1 cellular context compared by ENCODE assay signal in the genomic region with DNA sequence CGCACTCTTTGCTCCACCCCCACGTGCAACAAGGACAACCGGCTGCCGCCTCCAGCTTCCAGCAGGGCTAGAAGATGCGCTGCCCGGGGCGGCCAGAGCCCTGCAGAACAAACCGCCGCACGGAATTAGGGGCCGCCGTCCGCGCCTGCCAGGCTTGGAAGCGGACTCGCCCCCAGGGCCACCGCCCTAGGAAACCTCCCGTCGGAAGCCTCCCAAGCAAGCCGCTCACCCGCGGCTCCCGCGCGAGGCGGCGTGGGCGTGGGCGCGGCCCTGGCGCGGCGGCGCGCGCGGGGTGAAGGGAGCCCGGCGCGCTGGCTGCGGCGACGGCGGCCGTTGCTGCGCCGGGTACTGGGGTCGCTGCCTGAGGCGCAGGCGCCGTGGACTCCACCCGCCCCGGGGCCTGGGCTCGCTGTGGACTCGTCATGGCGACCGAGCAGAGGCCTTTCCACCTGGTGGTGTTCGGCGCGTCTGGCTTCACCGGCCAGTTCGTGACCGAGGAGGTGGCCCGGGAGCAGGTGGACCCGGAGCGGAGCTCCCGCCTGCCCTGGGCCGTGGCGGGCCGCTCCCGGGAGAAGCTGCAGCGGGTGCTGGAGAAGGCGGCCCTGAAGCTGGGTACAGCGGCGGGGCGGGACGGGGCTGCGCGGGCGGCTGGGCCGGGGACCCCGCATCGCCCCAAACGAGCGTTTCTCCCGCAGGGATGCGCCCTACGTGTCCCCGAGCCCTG.
TF ChIP-seq lines count a peak whose summit lies in the region.

A gene with protein sequence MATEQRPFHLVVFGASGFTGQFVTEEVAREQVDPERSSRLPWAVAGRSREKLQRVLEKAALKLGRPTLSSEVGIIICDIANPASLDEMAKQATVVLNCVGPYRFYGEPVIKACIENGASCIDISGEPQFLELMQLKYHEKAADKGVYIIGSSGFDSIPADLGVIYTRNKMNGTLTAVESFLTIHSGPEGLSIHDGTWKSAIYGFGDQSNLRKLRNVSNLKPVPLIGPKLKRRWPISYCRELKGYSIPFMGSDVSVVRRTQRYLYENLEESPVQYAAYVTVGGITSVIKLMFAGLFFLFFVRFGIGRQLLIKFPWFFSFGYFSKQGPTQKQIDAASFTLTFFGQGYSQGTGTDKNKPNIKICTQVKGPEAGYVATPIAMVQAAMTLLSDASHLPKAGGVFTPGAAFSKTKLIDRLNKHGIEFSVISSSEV (plus strand): TSS at position 409 of the 724 bp plus-strand sequence. CDS start 14 bp downstream, at position 423.

TF ChIP-seq in HepG2, 621 proteins besides CTCF, POLR2A, EP300 and RAD21 (continued from another document and continues in another):
- TF ChIP-seq NFKB2 (CRISPR knock-in tag; IDR thresholded peaks at IDR 0.05; ENCODE audit: borderline replicate concordance) (peak; percentile 7; the same call in 1 of the 2 replicates), HNRNPL (IDR thresholded peaks at IDR 0.05; ENCODE audit: low read depth, low read length) (no peak), ZNF33B (CRISPR knock-in tag; IDR thresholded peaks at IDR 0.05) (no peak), HOXA7 (CRISPR knock-in tag; IDR thresholded peaks at IDR 0.05) (no peak), ZNF225 (CRISPR knock-in tag; IDR thresholded peaks at IDR 0.05) (no peak), ZNF678 (CRISPR knock-in tag; IDR thresholded peaks at IDR 0.05) (no peak), ZNF138 (CRISPR knock-in tag; IDR thresholded peaks at IDR 0.05; ENCODE audit: low read depth) (no peak), HNRNPLL (IDR thresholded peaks at IDR 0.05; ENCODE audit: low read depth, low read length, poor library complexity, severe bottlenecking) (peak; percentile 86), TBX2 (CRISPR knock-in tag; IDR thresholded peaks at IDR 0.05; ENCODE audit: borderline replicate concordance) (peak; percentile 57), ELF3 (CRISPR knock-in tag; IDR thresholded peaks at IDR 0.05) (no peak), ZNF543 (CRISPR knock-in tag; IDR thresholded peaks at IDR 0.05) (no peak), MBD4 (IDR thresholded peaks at IDR 0.05; ENCODE audit: borderline replicate concordance, low read length) (no peak), ZNF253 (CRISPR knock-in tag; IDR thresholded peaks at IDR 0.05; ENCODE audit: borderline replicate concordance) (0 out of 2 replicates have a peak, but pooled peaks have one; percentile 25), ZNF274 (CRISPR knock-in tag; IDR thresholded peaks at IDR 0.05) (no peak), THYN1 (CRISPR knock-in tag; IDR thresholded peaks at IDR 0.05; ENCODE audit: borderline replicate concordance, low read depth) (no peak), DMAP1 (CRISPR knock-in tag; IDR thresholded peaks at IDR 0.05) (peak; percentile 34; the same call in 1 of the 2 replicates), ZNF264 (CRISPR knock-in tag; IDR thresholded peaks at IDR 0.05) (no peak), BORCS8-MEF2B (CRISPR knock-in tag; IDR thresholded peaks at IDR 0.05) (peak; percentile 70; the same call in 1 of the 2 replicates), MATR3 (CRISPR knock-in tag; IDR thresholded peaks at IDR 0.05) (no peak), ZNF672 (CRISPR knock-in tag; IDR thresholded peaks at IDR 0.05) (no peak), KLF12 (CRISPR knock-in tag; IDR thresholded peaks at IDR 0.05; ENCODE audit: borderline replicate concordance) (peak; percentile 57; the same call in 1 of the 2 replicates)
- TF ChIP-seq, protein P1, sequence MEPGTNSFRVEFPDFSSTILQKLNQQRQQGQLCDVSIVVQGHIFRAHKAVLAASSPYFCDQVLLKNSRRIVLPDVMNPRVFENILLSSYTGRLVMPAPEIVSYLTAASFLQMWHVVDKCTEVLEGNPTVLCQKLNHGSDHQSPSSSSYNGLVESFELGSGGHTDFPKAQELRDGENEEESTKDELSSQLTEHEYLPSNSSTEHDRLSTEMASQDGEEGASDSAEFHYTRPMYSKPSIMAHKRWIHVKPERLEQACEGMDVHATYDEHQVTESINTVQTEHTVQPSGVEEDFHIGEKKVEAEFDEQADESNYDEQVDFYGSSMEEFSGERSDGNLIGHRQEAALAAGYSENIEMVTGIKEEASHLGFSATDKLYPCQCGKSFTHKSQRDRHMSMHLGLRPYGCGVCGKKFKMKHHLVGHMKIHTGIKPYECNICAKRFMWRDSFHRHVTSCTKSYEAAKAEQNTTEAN (CRISPR knock-in tag; conservative IDR thresholded peaks at IDR 0.05) = no peak
- TF ChIP-seq, protein P2, sequence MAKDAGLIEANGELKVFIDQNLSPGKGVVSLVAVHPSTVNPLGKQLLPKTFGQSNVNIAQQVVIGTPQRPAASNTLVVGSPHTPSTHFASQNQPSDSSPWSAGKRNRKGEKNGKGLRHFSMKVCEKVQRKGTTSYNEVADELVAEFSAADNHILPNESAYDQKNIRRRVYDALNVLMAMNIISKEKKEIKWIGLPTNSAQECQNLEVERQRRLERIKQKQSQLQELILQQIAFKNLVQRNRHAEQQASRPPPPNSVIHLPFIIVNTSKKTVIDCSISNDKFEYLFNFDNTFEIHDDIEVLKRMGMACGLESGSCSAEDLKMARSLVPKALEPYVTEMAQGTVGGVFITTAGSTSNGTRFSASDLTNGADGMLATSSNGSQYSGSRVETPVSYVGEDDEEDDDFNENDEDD (CRISPR knock-in tag; IDR thresholded peaks at IDR 0.05; ENCODE audit: borderline replicate concordance) = 0 out of 2 replicates have a peak, but pooled peaks have one; percentile 14
- TF ChIP-seq, protein P3, sequence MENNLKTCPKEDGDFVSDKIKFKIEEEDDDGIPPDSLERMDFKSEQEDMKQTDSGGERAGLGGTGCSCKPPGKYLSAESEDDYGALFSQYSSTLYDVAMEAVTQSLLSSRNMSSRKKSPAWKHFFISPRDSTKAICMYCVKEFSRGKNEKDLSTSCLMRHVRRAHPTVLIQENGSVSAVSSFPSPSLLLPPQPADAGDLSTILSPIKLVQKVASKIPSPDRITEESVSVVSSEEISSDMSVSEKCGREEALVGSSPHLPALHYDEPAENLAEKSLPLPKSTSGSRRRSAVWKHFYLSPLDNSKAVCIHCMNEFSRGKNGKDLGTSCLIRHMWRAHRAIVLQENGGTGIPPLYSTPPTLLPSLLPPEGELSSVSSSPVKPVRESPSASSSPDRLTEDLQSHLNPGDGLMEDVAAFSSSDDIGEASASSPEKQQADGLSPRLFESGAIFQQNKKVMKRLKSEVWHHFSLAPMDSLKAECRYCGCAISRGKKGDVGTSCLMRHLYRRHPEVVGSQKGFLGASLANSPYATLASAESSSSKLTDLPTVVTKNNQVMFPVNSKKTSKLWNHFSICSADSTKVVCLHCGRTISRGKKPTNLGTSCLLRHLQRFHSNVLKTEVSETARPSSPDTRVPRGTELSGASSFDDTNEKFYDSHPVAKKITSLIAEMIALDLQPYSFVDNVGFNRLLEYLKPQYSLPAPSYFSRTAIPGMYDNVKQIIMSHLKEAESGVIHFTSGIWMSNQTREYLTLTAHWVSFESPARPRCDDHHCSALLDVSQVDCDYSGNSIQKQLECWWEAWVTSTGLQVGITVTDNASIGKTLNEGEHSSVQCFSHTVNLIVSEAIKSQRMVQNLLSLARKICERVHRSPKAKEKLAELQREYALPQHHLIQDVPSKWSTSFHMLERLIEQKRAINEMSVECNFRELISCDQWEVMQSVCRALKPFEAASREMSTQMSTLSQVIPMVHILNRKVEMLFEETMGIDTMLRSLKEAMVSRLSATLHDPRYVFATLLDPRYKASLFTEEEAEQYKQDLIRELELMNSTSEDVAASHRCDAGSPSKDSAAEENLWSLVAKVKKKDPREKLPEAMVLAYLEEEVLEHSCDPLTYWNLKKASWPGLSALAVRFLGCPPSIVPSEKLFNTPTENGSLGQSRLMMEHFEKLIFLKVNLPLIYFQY (CRISPR knock-in tag; IDR thresholded peaks at IDR 0.05; ENCODE audit: borderline replicate concordance) = no peak
- TF ChIP-seq, protein P4, sequence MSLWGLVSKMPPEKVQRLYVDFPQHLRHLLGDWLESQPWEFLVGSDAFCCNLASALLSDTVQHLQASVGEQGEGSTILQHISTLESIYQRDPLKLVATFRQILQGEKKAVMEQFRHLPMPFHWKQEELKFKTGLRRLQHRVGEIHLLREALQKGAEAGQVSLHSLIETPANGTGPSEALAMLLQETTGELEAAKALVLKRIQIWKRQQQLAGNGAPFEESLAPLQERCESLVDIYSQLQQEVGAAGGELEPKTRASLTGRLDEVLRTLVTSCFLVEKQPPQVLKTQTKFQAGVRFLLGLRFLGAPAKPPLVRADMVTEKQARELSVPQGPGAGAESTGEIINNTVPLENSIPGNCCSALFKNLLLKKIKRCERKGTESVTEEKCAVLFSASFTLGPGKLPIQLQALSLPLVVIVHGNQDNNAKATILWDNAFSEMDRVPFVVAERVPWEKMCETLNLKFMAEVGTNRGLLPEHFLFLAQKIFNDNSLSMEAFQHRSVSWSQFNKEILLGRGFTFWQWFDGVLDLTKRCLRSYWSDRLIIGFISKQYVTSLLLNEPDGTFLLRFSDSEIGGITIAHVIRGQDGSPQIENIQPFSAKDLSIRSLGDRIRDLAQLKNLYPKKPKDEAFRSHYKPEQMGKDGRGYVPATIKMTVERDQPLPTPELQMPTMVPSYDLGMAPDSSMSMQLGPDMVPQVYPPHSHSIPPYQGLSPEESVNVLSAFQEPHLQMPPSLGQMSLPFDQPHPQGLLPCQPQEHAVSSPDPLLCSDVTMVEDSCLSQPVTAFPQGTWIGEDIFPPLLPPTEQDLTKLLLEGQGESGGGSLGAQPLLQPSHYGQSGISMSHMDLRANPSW (CRISPR knock-in tag; IDR thresholded peaks at IDR 0.05; ENCODE audit: borderline replicate concordance) = no peak
- TF ChIP-seq, protein P5, sequence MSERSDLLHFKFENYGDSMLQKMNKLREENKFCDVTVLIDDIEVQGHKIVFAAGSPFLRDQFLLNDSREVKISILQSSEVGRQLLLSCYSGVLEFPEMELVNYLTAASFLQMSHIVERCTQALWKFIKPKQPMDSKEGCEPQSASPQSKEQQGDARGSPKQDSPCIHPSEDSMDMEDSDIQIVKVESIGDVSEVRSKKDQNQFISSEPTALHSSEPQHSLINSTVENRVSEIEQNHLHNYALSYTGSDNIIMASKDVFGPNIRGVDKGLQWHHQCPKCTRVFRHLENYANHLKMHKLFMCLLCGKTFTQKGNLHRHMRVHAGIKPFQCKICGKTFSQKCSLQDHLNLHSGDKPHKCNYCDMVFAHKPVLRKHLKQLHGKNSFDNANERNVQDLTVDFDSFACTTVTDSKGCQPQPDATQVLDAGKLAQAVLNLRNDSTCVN (CRISPR knock-in tag; IDR thresholded peaks at IDR 0.05; ENCODE audit: borderline replicate concordance) = no peak
- TF ChIP-seq, protein P6, sequence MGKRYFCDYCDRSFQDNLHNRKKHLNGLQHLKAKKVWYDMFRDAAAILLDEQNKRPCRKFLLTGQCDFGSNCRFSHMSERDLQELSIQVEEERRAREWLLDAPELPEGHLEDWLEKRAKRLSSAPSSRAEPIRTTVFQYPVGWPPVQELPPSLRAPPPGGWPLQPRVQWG (CRISPR knock-in tag; IDR thresholded peaks at IDR 0.05; ENCODE audit: borderline replicate concordance, low read depth) = no peak
- TF ChIP-seq, protein P7, sequence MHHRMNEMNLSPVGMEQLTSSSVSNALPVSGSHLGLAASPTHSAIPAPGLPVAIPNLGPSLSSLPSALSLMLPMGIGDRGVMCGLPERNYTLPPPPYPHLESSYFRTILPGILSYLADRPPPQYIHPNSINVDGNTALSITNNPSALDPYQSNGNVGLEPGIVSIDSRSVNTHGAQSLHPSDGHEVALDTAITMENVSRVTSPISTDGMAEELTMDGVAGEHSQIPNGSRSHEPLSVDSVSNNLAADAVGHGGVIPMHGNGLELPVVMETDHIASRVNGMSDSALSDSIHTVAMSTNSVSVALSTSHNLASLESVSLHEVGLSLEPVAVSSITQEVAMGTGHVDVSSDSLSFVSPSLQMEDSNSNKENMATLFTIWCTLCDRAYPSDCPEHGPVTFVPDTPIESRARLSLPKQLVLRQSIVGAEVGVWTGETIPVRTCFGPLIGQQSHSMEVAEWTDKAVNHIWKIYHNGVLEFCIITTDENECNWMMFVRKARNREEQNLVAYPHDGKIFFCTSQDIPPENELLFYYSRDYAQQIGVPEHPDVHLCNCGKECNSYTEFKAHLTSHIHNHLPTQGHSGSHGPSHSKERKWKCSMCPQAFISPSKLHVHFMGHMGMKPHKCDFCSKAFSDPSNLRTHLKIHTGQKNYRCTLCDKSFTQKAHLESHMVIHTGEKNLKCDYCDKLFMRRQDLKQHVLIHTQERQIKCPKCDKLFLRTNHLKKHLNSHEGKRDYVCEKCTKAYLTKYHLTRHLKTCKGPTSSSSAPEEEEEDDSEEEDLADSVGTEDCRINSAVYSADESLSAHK (CRISPR knock-in tag; IDR thresholded peaks at IDR 0.05; ENCODE audit: borderline replicate concordance) = no peak
- TF ChIP-seq, protein P8, sequence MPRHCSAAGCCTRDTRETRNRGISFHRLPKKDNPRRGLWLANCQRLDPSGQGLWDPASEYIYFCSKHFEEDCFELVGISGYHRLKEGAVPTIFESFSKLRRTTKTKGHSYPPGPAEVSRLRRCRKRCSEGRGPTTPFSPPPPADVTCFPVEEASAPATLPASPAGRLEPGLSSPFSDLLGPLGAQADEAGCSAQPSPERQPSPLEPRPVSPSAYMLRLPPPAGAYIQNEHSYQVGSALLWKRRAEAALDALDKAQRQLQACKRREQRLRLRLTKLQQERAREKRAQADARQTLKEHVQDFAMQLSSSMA (CRISPR knock-in tag; IDR thresholded peaks at IDR 0.05) = peak; percentile 59; the same call in 1 of the 2 replicates
- TF ChIP-seq, protein P9, sequence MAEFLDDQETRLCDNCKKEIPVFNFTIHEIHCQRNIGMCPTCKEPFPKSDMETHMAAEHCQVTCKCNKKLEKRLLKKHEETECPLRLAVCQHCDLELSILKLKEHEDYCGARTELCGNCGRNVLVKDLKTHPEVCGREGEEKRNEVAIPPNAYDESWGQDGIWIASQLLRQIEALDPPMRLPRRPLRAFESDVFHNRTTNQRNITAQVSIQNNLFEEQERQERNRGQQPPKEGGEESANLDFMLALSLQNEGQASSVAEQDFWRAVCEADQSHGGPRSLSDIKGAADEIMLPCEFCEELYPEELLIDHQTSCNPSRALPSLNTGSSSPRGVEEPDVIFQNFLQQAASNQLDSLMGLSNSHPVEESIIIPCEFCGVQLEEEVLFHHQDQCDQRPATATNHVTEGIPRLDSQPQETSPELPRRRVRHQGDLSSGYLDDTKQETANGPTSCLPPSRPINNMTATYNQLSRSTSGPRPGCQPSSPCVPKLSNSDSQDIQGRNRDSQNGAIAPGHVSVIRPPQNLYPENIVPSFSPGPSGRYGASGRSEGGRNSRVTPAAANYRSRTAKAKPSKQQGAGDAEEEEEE (CRISPR knock-in tag; IDR thresholded peaks at IDR 0.05; ENCODE audit: borderline replicate concordance) = no peak
- TF ChIP-seq, protein P10, sequence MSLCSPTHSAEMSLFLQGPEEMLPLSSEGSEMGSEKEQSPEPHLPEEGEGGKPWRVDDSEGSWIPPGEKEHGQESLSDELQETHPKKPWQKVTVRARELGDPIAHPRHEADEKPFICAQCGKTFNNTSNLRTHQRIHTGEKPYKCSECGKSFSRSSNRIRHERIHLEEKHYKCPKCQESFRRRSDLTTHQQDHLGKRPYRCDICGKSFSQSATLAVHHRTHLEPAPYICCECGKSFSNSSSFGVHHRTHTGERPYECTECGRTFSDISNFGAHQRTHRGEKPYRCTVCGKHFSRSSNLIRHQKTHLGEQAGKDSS (CRISPR knock-in tag; IDR thresholded peaks at IDR 0.05; ENCODE audit: borderline replicate concordance, low read depth) = no peak
- TF ChIP-seq, protein P11, sequence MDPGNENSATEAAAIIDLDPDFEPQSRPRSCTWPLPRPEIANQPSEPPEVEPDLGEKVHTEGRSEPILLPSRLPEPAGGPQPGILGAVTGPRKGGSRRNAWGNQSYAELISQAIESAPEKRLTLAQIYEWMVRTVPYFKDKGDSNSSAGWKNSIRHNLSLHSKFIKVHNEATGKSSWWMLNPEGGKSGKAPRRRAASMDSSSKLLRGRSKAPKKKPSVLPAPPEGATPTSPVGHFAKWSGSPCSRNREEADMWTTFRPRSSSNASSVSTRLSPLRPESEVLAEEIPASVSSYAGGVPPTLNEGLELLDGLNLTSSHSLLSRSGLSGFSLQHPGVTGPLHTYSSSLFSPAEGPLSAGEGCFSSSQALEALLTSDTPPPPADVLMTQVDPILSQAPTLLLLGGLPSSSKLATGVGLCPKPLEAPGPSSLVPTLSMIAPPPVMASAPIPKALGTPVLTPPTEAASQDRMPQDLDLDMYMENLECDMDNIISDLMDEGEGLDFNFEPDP (CRISPR knock-in tag; conservative IDR thresholded peaks at IDR 0.05) = no peak
